Comparison of ENCODE assay signal across 31 cellular contexts in genomic region chr12:48194780-48195179, GRCh38. TPM values are rescaled to one million over a fixed set of nuclear protein-coding genes. Genes with fewer than 3 reads are reported as not detected.
A peak's percentile ranks its signal among the peaks of the same experiment; 100 is the strongest.
DNase-seq lines count a peak whose midpoint lies in the region; ATAC-seq and TF ChIP-seq lines count a peak whose summit lies in the region.
"Had no signal": no experiment of that assay in that cellular context is flagged by ENCODE, and none has a peak within 500 bp of the region (broad histone marks: within the 10 kb centered on the region; RNA-seq: fewer than 3 reads in every experiment).

No MANE protein-coding gene starts in this region.

- TF ChIP-seq CTCF in HEK293 (tag by site-specific recombination; IDR thresholded peaks at IDR 0.05) (no peak), adrenal gland (IDR thresholded peaks at IDR 0.05) (no peak), foreskin fibroblast (IDR thresholded peaks at IDR 0.05; ENCODE audit: low read depth, low read length) (no peak), type B pancreatic cell (conservative IDR thresholded peaks at IDR 0.05) (no peak), lower lobe of right lung (IDR thresholded peaks at IDR 0.05) (no peak), Calu3 (IDR thresholded peaks at IDR 0.05; ENCODE audit: unreplicated experiment) (no peak)

- H3K4me1 ChIP-seq in HEK293 (ENCODE audit: control insufficient read depth, insufficient read depth, low read length) (peaks cover 15% of the 10 kb centered on the region), adrenal gland (replicated peaks in 1 of 2) (peaks cover 27 to 41% of the 10 kb centered on the region in 2 donors), lower lobe of right lung (peaks cover 14% of the 10 kb centered on the region)
- H3K4me1 ChIP-seq: SJCRH30 had no signal

- H3K27ac Mint-ChIP-seq in type B pancreatic cell (peak overlapping the region; percentile 74), Calu3 (ENCODE audit: unreplicated experiment) (no peak overlapping the region)
- H3K27ac Mint-ChIP-seq: activated CD4-positive, alpha-beta T cell treated with anti-CD3 and anti-CD28 coated beads for 36 hours; activated T-cell treated with anti-CD3 and anti-CD28 coated beads, Interleukin-2, amount 50 U/mL, for 24 hours; CD4-positive, alpha-beta memory T cell; effector memory CD8-positive, alpha-beta T cell; stimulated activated memory B cell treated with anti-CD40 and anti-IgM and Interleukin-4, amounts not matched to agents 10 μg/mL and 1 μg/mL and 100 μg/mL, for 72 hours had no signal

- no peak for ATAC-seq in lower lobe of right lung
- ATAC-seq: activated CD4-positive, alpha-beta T cell treated with anti-CD3 and anti-CD28 coated beads for 36 hours; effector memory CD8-positive, alpha-beta T cell; GM12878; stimulated activated memory B cell treated with anti-CD40 and anti-IgM and Interleukin-4, amounts not matched to agents 10 μg/mL and 1 μg/mL and 100 μg/mL, for 72 hours; T-helper 17 cell had no signal

- H3K9me3 Mint-ChIP-seq in type B pancreatic cell (no peaks in the 10 kb centered on the region), Calu3 (ENCODE audit: low read depth, unreplicated experiment) (no peaks in the 10 kb centered on the region)
- H3K9me3 Mint-ChIP-seq: activated T-cell treated with anti-CD3 and anti-CD28 coated beads, Interleukin-2, amount 50 U/mL, for 24 hours; effector memory CD8-positive, alpha-beta T cell; stimulated activated memory B cell treated with anti-CD40 and anti-IgM and Interleukin-4, amounts not matched to agents 10 μg/mL and 1 μg/mL and 100 μg/mL, for 72 hours had no signal

- CTCF ChIA-PET in HEK293 (lab: Yijun Ruan, JAX) (interaction anchor here (0.8 to 1.2 kb wide), 3 partner anchors 18 to 359 kb away, joined by 3 to 6 read pairs (median 4); no protein-coding TSS in a partner anchor), Calu3 (lab: Charles Lee) (no interaction called here)

- intact Hi-C loops in adrenal gland (cut with DNase I) (loop anchor here in 1 of 2 donors (5.0 kb wide), 1 partner anchor 158 kb away; the partner anchor contains the start of gene ZNF641), lower lobe of right lung (cut with DNase I) (no loop called here), Calu3 (cut with micrococcal nuclease; ENCODE audit: unreplicated experiment) (loop anchor here (10.0 kb wide), 1 partner anchor 160 kb away; the partner anchor contains the start of gene ZNF641)

- POLR2A ChIA-PET in HEK293 (lab: Yijun Ruan, JAX) = interaction anchor here (0.6 kb wide), 1 partner anchor 168 kb away, joined by 5 read pairs; no protein-coding TSS in a partner anchor

- no peaks in the 10 kb centered on the region for H3K9me3 ChIP-seq in HEK293 (ENCODE audit: control insufficient read depth, insufficient read depth, low read depth, low read length)
- H3K9me3 ChIP-seq in adrenal gland (replicated peaks in 1 of 3) = no peaks in the 10 kb centered on the region
- H3K9me3 ChIP-seq in lower lobe of right lung = no peaks in the 10 kb centered on the region
- H3K9me3 ChIP-seq: esophagus muscularis mucosa, SJCRH30 had no signal

- H3K27me3 ChIP-seq in adrenal gland (no peaks in the 10 kb centered on the region), lower lobe of right lung (ENCODE audit: low read depth) (no peaks in the 10 kb centered on the region)
- H3K27me3 ChIP-seq: SJCRH30 had no signal

- no peaks in the 10 kb centered on the region for H3K36me3 ChIP-seq in HEK293 (ENCODE audit: control insufficient read depth in 2 of 2, insufficient read depth in 1 of 2, low read length in 2 of 2)
- H3K36me3 ChIP-seq in adrenal gland (replicated peaks in 1 of 2) = no peaks in the 10 kb centered on the region
- no peaks in the 10 kb centered on the region for H3K36me3 ChIP-seq in lower lobe of right lung
- H3K36me3 ChIP-seq: esophagus muscularis mucosa, SJCRH30 had no signal

- H3K4me3 ChIP-seq in HEK293 (ENCODE audit: low read depth, low read length) = no peak overlapping the region
- no peak overlapping the region for H3K4me3 ChIP-seq in adrenal gland
- no peak overlapping the region for H3K4me3 ChIP-seq in foreskin fibroblast (ENCODE audit: low read depth in 1 of 2, low read length in 2 of 2)
- H3K4me3 ChIP-seq in lower lobe of right lung = no peak overlapping the region
- H3K4me3 ChIP-seq: coronary artery, esophagus muscularis mucosa, GM12878, SJCRH30 had no signal

- no TSS peak for BruUV-seq in Calu3 (replicated peaks; lab: Mats Ljungman, UMichigan)

- no peak for TF ChIP-seq POLR2A in adrenal gland (IDR thresholded peaks at IDR 0.05)

- WGBS in adrenal gland, 4 donors = 24 to 43% (median 36%) methylated on average over 1 of the region's 1 CpG

- H3K27ac ChIP-seq in HEK293 (ENCODE audit: extremely low read depth, low read depth, low read length) = no peak overlapping the region
- peak overlapping the region in 4 of 5 donors; percentile 10 to 35 (median 18) for H3K27ac ChIP-seq in adrenal gland
- H3K27ac ChIP-seq in lower lobe of right lung = no peak overlapping the region
- H3K27ac ChIP-seq: coronary artery, esophagus muscularis mucosa, SJCRH30 had no signal

- H3K27me3 Mint-ChIP-seq in type B pancreatic cell (peaks cover 16% of the 10 kb centered on the region), Calu3 (ENCODE audit: unreplicated experiment) (peaks cover 13% of the 10 kb centered on the region)

- H3K36me3 Mint-ChIP-seq in type B pancreatic cell (no peaks in the 10 kb centered on the region), Calu3 (ENCODE audit: insufficient read depth, unreplicated experiment) (peaks cover 45% of the 10 kb centered on the region)
- H3K36me3 Mint-ChIP-seq: stimulated activated memory B cell treated with anti-CD40 and anti-IgM and Interleukin-4, amounts not matched to agents 10 μg/mL and 1 μg/mL and 100 μg/mL, for 72 hours had no signal

- H3K4me3 Mint-ChIP-seq in type B pancreatic cell (peak overlapping the region; percentile 7), Calu3 (ENCODE audit: low read depth, unreplicated experiment) (no peak overlapping the region)
- H3K4me3 Mint-ChIP-seq: activated CD4-positive, alpha-beta T cell treated with anti-CD3 and anti-CD28 coated beads for 36 hours; activated T-cell treated with anti-CD3 and anti-CD28 coated beads, Interleukin-2, amount 50 U/mL, for 24 hours; CD4-positive, alpha-beta memory T cell; effector memory CD8-positive, alpha-beta T cell; stimulated activated memory B cell treated with anti-CD40 and anti-IgM and Interleukin-4, amounts not matched to agents 10 μg/mL and 1 μg/mL and 100 μg/mL, for 72 hours; T-helper 17 cell had no signal

- H3K4me1 Mint-ChIP-seq in type B pancreatic cell (ENCODE audit: unreplicated experiment) (peaks cover 29% of the 10 kb centered on the region), Calu3 (ENCODE audit: low read depth, unreplicated experiment) (peaks cover 42% of the 10 kb centered on the region)

- DNase-seq in adrenal gland (no peak), foreskin fibroblast (peak; percentile 33 to 77), type B pancreatic cell (ENCODE audit: extremely low spot score, unreplicated experiment) (no peak), lower lobe of right lung (no peak), Calu3 (no peak), SW480 (ENCODE audit: low spot score) (no peak)
- DNase-seq: activated CD4-positive, alpha-beta T cell treated with anti-CD3 and anti-CD28 coated beads for 36 hours; activated CD8-positive, alpha-beta memory T cell treated with anti-CD3 and anti-CD28 coated beads for 24 hours; activated gamma-delta T cell treated with Interleukin-2 at 50 U/mL for 16 hours; activated T-cell treated with anti-CD3 and anti-CD28 coated beads, Interleukin-2, amount 50 U/mL, for 24 hours; CD4-positive, alpha-beta memory T cell; DMS79; effector memory CD8-positive, alpha-beta T cell; glutamatergic neuron; H7; Kasumi-1; NCI-H1048; NCI-H187; NCI-H69; SJCRH30; small intestine; stimulated activated CD4-positive, alpha-beta T cell treated with anti-CD3 and anti-CD28 coated beads, Interleukin-2, amount 100 ng/mL, for 48 hours; T-helper 17 cell had no signal

TF ChIP-seq in HEK293, 187 proteins besides CTCF, POLR2A, EP300 and RAD21:
- TF ChIP-seq FEZF1 (tag by site-specific recombination; IDR thresholded peaks at IDR 0.05) (no peak), ZNF19 (tag by site-specific recombination; IDR thresholded peaks at IDR 0.05; ENCODE audit: low read depth) (no peak), PRDM1 (tag by site-specific recombination; IDR thresholded peaks at IDR 0.05) (peak; percentile 31; the same call in 1 of the 2 replicates), ATF2 (tag by site-specific recombination; IDR thresholded peaks at IDR 0.05; ENCODE audit: low read depth) (no peak)

RNA-seq across cellular contexts. Expression of gene OR10AD1, which starts 8.3 kb away (rescaled TPM):
- total RNA-seq in adrenal gland (not detected), type B pancreatic cell (ENCODE audit: low replicate concordance) (not detected in 2 replicates), lower lobe of right lung (not detected), Calu3 (2022) (not detected in 2 replicates)
- under 1 TPM in 1 of 3 donors, not detected in 2; 0.16 TPM for polyA plus RNA-seq in adrenal gland
- total RNA-seq: activated CD4-positive, alpha-beta T cell treated with anti-CD3 and anti-CD28 coated beads for 36 hours; CD4-positive, alpha-beta memory T cell; esophagus muscularis mucosa; GM12878; H7; lung microvascular endothelial cell; SJCRH30; T-helper 17 cell; temporal lobe had no signal
- polyA plus RNA-seq: adipose tissue; CD4-positive, alpha-beta memory T cell; small intestine had no signal

RNA-seq across cellular contexts. Expression of gene CCDC184, which starts 11.3 kb away (rescaled TPM):
- total RNA-seq in adrenal gland (10 to 100 TPM in 2 of 8 donors, 1 to 10 TPM in 6; 2.3 to 12.8 (median 8.5) TPM), type B pancreatic cell (ENCODE audit: low replicate concordance) (0.98 and 2.4 TPM in 2 replicates), lower lobe of right lung (1.0 TPM), Calu3 (2022) (0.45 and 0.51 TPM in 2 replicates)
- 1 to 10 TPM; 3.6 to 6.2 (median 5.7) TPM for polyA plus RNA-seq in adrenal gland
- total RNA-seq: GM12878, lung microvascular endothelial cell had no signal
- polyA plus RNA-seq: GM12878 had no signal

RNA-seq across cellular contexts. Expression of gene ASB8, which starts 37.5 kb away (rescaled TPM):
- 10 to 100 TPM; 29.5 to 69.8 (median 49.5) TPM for total RNA-seq in adrenal gland
- 10 to 100 TPM; 13.9 to 68.8 (median 15.5) TPM for polyA plus RNA-seq in adrenal gland
- total RNA-seq in type B pancreatic cell (ENCODE audit: low replicate concordance) = 27.0 and 29.5 TPM in 2 replicates
- total RNA-seq in lower lobe of right lung = 40.9 TPM
- 19.2 and 20.4 TPM in 2 replicates for total RNA-seq in Calu3 (2022)

Comparison
In these comparisons a context has a peak if more than half of its experiments do, and no peak if none do; other contexts are left out.
1. H3K27ac ChIP-seq: peak in adrenal gland (4 of 5); none in HEK293 (single experiment) and lower lobe of right lung (single experiment).
2. DNase-seq: peak in foreskin fibroblast (2 of 2); none in adrenal gland (0 of 7), type B pancreatic cell (single experiment), lower lobe of right lung (single experiment), Calu3 (single experiment) and SW480 (single experiment).